Comparison of ENCODE assay signal across 8 cellular contexts in the genomic region with DNA sequence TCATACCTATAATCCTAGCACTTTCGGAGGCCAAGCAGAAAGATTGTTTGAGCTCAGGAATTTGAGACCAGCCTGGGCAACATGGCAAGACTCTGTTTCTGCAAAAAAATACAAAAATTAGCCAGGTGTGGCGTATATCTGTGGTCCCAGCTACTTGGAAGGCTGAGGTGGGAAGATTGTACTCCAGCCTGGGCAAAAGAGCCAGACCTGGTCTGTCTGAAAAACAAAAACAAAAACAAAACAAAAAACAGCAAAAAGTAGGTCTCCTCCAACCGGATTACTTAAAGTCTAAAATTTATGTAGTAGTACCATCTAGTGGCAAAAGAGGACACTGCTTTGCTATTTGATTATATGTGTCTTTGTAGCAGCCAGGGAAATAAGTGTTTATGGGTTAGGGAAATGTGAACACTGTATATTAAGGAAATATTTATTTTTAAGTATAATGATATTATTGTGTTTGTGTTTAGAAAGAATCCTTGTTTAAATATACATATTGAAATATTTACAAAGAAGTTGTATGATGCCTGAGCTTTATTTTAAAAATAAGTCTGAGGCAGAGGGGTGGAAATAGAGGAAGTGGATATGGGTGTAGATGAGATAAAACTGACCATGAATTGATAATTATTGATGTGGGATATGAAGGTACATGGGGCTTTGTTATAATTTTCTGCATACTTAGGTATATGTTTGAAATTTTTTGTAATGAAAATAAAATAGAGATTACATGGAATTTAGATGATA. TPM values are rescaled to one million over a fixed set of nuclear protein-coding genes. Genes with fewer than 3 reads are reported as not detected.
DNase-seq lines count a peak whose midpoint lies in the region; ATAC-seq and TF ChIP-seq lines count a peak whose summit lies in the region.

No MANE protein-coding gene starts in this region.

- H3K4me3 Mint-ChIP-seq in CD4-positive, alpha-beta T cell = no peak overlapping the region

- H3K9me3 Mint-ChIP-seq in CD4-positive, alpha-beta T cell = no peaks in the 10 kb centered on the region

- H3K4me1 Mint-ChIP-seq in CD4-positive, alpha-beta T cell (ENCODE audit: low read depth) = peaks cover 25% of the 10 kb centered on the region

- H3K4me1 ChIP-seq in ascending aorta (peaks cover 0 to 7% of the 10 kb centered on the region in 2 donors), right atrium auricular region (peaks cover 0 to 7% of the 10 kb centered on the region in 2 donors), skeletal muscle satellite cell (ENCODE audit: control insufficient read depth, insufficient read depth, low read length) (peaks cover 13% of the 10 kb centered on the region)

- peaks cover 7 to 9% of the 10 kb centered on the region in 2 donors for H3K36me3 ChIP-seq in ascending aorta
- H3K36me3 ChIP-seq in right atrium auricular region = peaks cover 6% of the 10 kb centered on the region
- H3K36me3 ChIP-seq in skeletal muscle satellite cell (ENCODE audit: insufficient read depth, low read length) = peaks cover 11% of the 10 kb centered on the region

- H3K9me3 ChIP-seq in CD4-positive, alpha-beta T cell (ENCODE audit: control insufficient read depth, low read length) = no peaks in the 10 kb centered on the region
- H3K9me3 ChIP-seq in ascending aorta (no peaks in the 10 kb centered on the region), right atrium auricular region (no peaks in the 10 kb centered on the region), skeletal muscle satellite cell (replicated peaks; ENCODE audit: low read length) (no peaks in the 10 kb centered on the region)

- H3K9ac ChIP-seq in skeletal muscle satellite cell (ENCODE audit: low read depth, low read length) = peak overlapping the region; percentile 17

- TF ChIP-seq CTCF in CD4-positive, alpha-beta T cell (IDR thresholded peaks at IDR 0.05) = peak; percentile 84
- peak; percentile 55 to 84 (median 57) for TF ChIP-seq CTCF in ascending aorta (IDR thresholded peaks at IDR 0.05)
- peak; percentile 66 to 86 for TF ChIP-seq CTCF in right atrium auricular region (IDR thresholded peaks at IDR 0.05)

- no peaks in the 10 kb centered on the region for H3K27me3 Mint-ChIP-seq in CD4-positive, alpha-beta T cell

- H3K27ac Mint-ChIP-seq in CD4-positive, alpha-beta T cell = peak overlapping the region; percentile 60

- intact Hi-C loops in CD4-positive, alpha-beta T cell (cut with DNase I, micrococcal nuclease) = loop anchor here (1.0 to 5.0 kb wide), 6 partner anchors 65 to 595 kb away; no protein-coding TSS in a partner anchor
- intact Hi-C loops in ascending aorta (cut with DNase I) = loop anchor here (1.0 to 10.0 kb wide), 4 partner anchors 50 to 593 kb away; no protein-coding TSS in a partner anchor

- no peak overlapping the region for H3K4me2 ChIP-seq in skeletal muscle satellite cell (ENCODE audit: low read length)

- no peaks in the 10 kb centered on the region for H3K27me3 ChIP-seq in CD4-positive, alpha-beta T cell (ENCODE audit: control insufficient read depth, insufficient read depth, low read length)
- H3K27me3 ChIP-seq in ascending aorta (no peaks in the 10 kb centered on the region), right atrium auricular region (no peaks in the 10 kb centered on the region), skeletal muscle satellite cell (ENCODE audit: control insufficient read depth, insufficient read depth, low read length) (no peaks in the 10 kb centered on the region)

- POLR2A ChIA-PET in CD4-positive, alpha-beta T cell (lab: Charles Lee) = interaction anchor here (0.9 kb wide), 1 partner anchor 207 kb away, joined by 3 read pairs; no protein-coding TSS in a partner anchor

- peak; percentile 84 for ATAC-seq in CD4-positive, alpha-beta T cell (ENCODE audit: poor library complexity)
- ATAC-seq in GM18861 (IDR thresholded peaks at IDR 0.05; ENCODE audit: unreplicated experiment) = peak; percentile 94
- ATAC-seq in HG03097 (IDR thresholded peaks at IDR 0.05; ENCODE audit: low FRiP score, unreplicated experiment) = peak; percentile 86

- peaks cover 35% of the 10 kb centered on the region for H3K36me3 Mint-ChIP-seq in CD4-positive, alpha-beta T cell (ENCODE audit: low read depth)

- no peak for DNase-seq in CD4-positive, alpha-beta T cell
- DNase-seq in NCI-H345 treated with DMSO at 0.1 percent for 48 hours (lab: John Stamatoyannopoulos, UW; ENCODE audit: unreplicated experiment) (peak; percentile 29), ascending aorta (ENCODE audit: low spot score in 2 of 2) (no peak), right atrium auricular region (ENCODE audit: low spot score) (no peak)
- DNase-seq in stimulated activated CD8-positive, alpha-beta memory T cell treated with anti-CD3 and anti-CD28 coated beads, Interleukin-4, amount 100 ng/mL, for 48 hours = no peak

- H3K27ac ChIP-seq in CD4-positive, alpha-beta T cell (ENCODE audit: low read depth, low read length) = no peak overlapping the region
- H3K27ac ChIP-seq in ascending aorta = peak overlapping the region in 1 of 2 donors; percentile 37
- no peak overlapping the region for H3K27ac ChIP-seq in right atrium auricular region

- H3K4me3 ChIP-seq in ascending aorta = peak overlapping the region; percentile 16 to 20
- H3K4me3 ChIP-seq in right atrium auricular region = no peak overlapping the region
- no peak overlapping the region for H3K4me3 ChIP-seq in skeletal muscle satellite cell (ENCODE audit: low read length)

- CTCF ChIA-PET in CD4-positive, alpha-beta T cell (lab: Charles Lee) = interaction anchor here (0.6 to 3.2 kb wide), 13 partner anchors 8 to 582 kb away, joined by 3 to 27 read pairs (median 4); a partner anchor contains a TSS

RNA-seq across cellular contexts. Expression of a gene that starts 20.0 kb away (rescaled TPM):
- total RNA-seq in CD4-positive, alpha-beta T cell = 10 to 100 TPM; 21.8 to 22.8 TPM
- 197 TPM for total RNA-seq in ascending aorta
- 10 to 100 TPM; 38.3 to 50.9 TPM for total RNA-seq in right atrium auricular region
- 48.2 and 56.6 TPM in 2 replicates for total RNA-seq in skeletal muscle satellite cell (2012; rRNA removed)

Comparison
In these comparisons a context has a peak if more than half of its experiments do, and no peak if none do; other contexts are left out.
1. H3K4me3 ChIP-seq: peak in ascending aorta (2 of 2); none in right atrium auricular region (0 of 2) and skeletal muscle satellite cell (single experiment).
2. Peak in every context shown above with its lines, with median percentiles within 50 percentile points of each other: ATAC-seq and CTCF ChIP-seq.